In genomic region chr12:20212036-20212435, GRCh38 we compare ENCODE assay signal across 9 cellular contexts.
A peak's percentile ranks its signal among the peaks of the same experiment; 100 is the strongest.
DNase-seq lines count a peak whose midpoint lies in the region; ATAC-seq and TF ChIP-seq lines count a peak whose summit lies in the region.
"Had no signal": no experiment of that assay in that cellular context is flagged by ENCODE, and none has a peak within 500 bp of the region (broad histone marks: within the 10 kb centered on the region; RNA-seq: fewer than 3 reads in every experiment).

No MANE protein-coding gene starts in this region.

- peak overlapping the region; percentile 78 for H3K27ac Mint-ChIP-seq in Calu3 (ENCODE audit: unreplicated experiment)
- no peak overlapping the region for H3K27ac Mint-ChIP-seq in activated CD4-positive, alpha-beta memory T cell treated with anti-CD3 and anti-CD28 coated beads for 36 hours

- no peak overlapping the region for H3K23ac ChIP-seq in trophoblast cell (ENCODE audit: low read length)

- H3K79me1 ChIP-seq in trophoblast cell (ENCODE audit: low read length), result peaks cover 18% of the 10 kb centered on the region

- H3K36me3 Mint-ChIP-seq in Calu3 (ENCODE audit: insufficient read depth, unreplicated experiment), result peaks cover 5% of the 10 kb centered on the region
- H3K36me3 Mint-ChIP-seq in activated CD4-positive, alpha-beta memory T cell treated with anti-CD3 and anti-CD28 coated beads for 36 hours, result no peaks in the 10 kb centered on the region
- H3K36me3 Mint-ChIP-seq: naive B cell had no signal

- H3K27me3 ChIP-seq in SJCRH30 (no peaks in the 10 kb centered on the region), fibroblast of lung (ENCODE audit: control insufficient read depth, insufficient read depth, low read length) (no peaks in the 10 kb centered on the region), trophoblast cell (ENCODE audit: insufficient read depth, low read length) (no peaks in the 10 kb centered on the region)

- no peak overlapping the region for H3K18ac ChIP-seq in trophoblast cell (ENCODE audit: low read length)

- H3K79me2 ChIP-seq in fibroblast of lung (ENCODE audit: control insufficient read depth, insufficient read depth, low read length) (no peaks in the 10 kb centered on the region), trophoblast cell (ENCODE audit: control insufficient read depth, insufficient read depth, low read length, poor library complexity) (no peaks in the 10 kb centered on the region)

- H2BK12ac ChIP-seq in trophoblast cell (ENCODE audit: low read length), result no peak overlapping the region

- peak overlapping the region; percentile 44 for H2BK5ac ChIP-seq in trophoblast cell (ENCODE audit: low read depth, low read length, poor library complexity)

- no peak overlapping the region for H2AFZ ChIP-seq in fibroblast of lung (ENCODE audit: low read length)
- no peak overlapping the region for H2AFZ ChIP-seq in trophoblast cell (ENCODE audit: insufficient read depth, low read length, poor library complexity)

- H3K27ac ChIP-seq in SJCRH30 (peak overlapping the region; percentile 95), fibroblast of lung (ENCODE audit: insufficient read depth, low read length) (peak overlapping the region; percentile 30), trophoblast cell (ENCODE audit: low read depth, low read length) (peak overlapping the region; percentile 92)

- DNase-seq in Calu3 (no peak), SJCRH30 (peak in 1 of 2 experiments; percentile 34), fibroblast of lung (ENCODE audit: low read depth in 2 of 2) (peak; percentile 73 to 75), trophoblast cell (no peak), mucosa of descending colon (no peak)
- DNase-seq in activated CD4-positive, alpha-beta memory T cell treated with anti-CD3 and anti-CD28 coated beads for 36 hours, result no peak
- DNase-seq: naive B cell had no signal

- H3K4me3 ChIP-seq in SJCRH30, result no peak overlapping the region
- H3K4me3 ChIP-seq in fibroblast of lung (replicated peaks in 1 of 4; ENCODE audit: control extremely low read depth in 1 of 4, insufficient read depth in 1 of 4, low read depth in 3 of 4, low read length in 4 of 4), result no peak overlapping the region
- H3K4me3 ChIP-seq in trophoblast cell (ENCODE audit: low read depth, low read length), result no peak overlapping the region
- no peak overlapping the region for H3K4me3 ChIP-seq in mucosa of descending colon

- H3K4me1 ChIP-seq in SJCRH30 (peaks cover 28% of the 10 kb centered on the region), fibroblast of lung (ENCODE audit: control insufficient read depth, extremely low read depth, insufficient read depth, low read length) (peaks cover 6% of the 10 kb centered on the region), trophoblast cell (ENCODE audit: control insufficient read depth in 1 of 2, insufficient read depth in 2 of 2, low read length in 2 of 2) (no peaks in the 10 kb centered on the region), mucosa of descending colon (ENCODE audit: low read depth) (peaks cover 18% of the 10 kb centered on the region)

- TF ChIP-seq CTCF in Calu3 (IDR thresholded peaks at IDR 0.05; ENCODE audit: unreplicated experiment), result no peak
- TF ChIP-seq CTCF in fibroblast of lung (conservative IDR thresholded peaks at IDR 0.05 in 1 of 2, IDR thresholded peaks at IDR 0.05 in 1 of 2; ENCODE audit: low read depth in 1 of 2, low read length in 2 of 2), result no peak
- no peak for TF ChIP-seq CTCF in mucosa of descending colon (IDR thresholded peaks at IDR 0.05)

- CTCF ChIA-PET in Calu3 (lab: Charles Lee), result interaction anchor here (0.7 kb wide), 1 partner anchor 103 kb away, joined by 5 read pairs; no protein-coding TSS in a partner anchor
- CTCF ChIA-PET in activated CD4-positive, alpha-beta memory T cell treated with anti-CD3 and anti-CD28 coated beads for 36 hours (lab: Charles Lee), result no interaction called here

- H3K9ac ChIP-seq in fibroblast of lung (ENCODE audit: insufficient read depth, low read length), result no peak overlapping the region
- H3K9ac ChIP-seq in trophoblast cell (ENCODE audit: low read length), result no peak overlapping the region

- no TSS peak for BruUV-seq in Calu3 (replicated peaks; lab: Mats Ljungman, UMichigan)

- H3K14ac ChIP-seq in trophoblast cell (ENCODE audit: low read length), result no peak overlapping the region

- H4K12ac ChIP-seq in trophoblast cell (ENCODE audit: low read depth, low read length), result no peak overlapping the region

- no peaks in the 10 kb centered on the region for H4K20me1 ChIP-seq in fibroblast of lung (ENCODE audit: control insufficient read depth, extremely low read depth, insufficient read depth, low read length)

- WGBS in trophoblast cell (ENCODE audit: extremely low coverage, insufficient coverage, insufficient read length), result no CpG with 5 or more reads among the region's 3 CpGs

- no peak overlapping the region for H2AK5ac ChIP-seq in trophoblast cell (ENCODE audit: low read length)

- no peak overlapping the region for H3K4me3 Mint-ChIP-seq in Calu3 (ENCODE audit: low read depth, unreplicated experiment)
- no peak overlapping the region for H3K4me3 Mint-ChIP-seq in activated CD4-positive, alpha-beta memory T cell treated with anti-CD3 and anti-CD28 coated beads for 36 hours
- H3K4me3 Mint-ChIP-seq: naive B cell had no signal

- peak overlapping the region; percentile 81 for H2BK120ac ChIP-seq in trophoblast cell (ENCODE audit: insufficient read depth, low read length, poor library complexity)

- H3K4me2 ChIP-seq in fibroblast of lung (ENCODE audit: extremely low read depth, insufficient read depth, low read length), result no peak overlapping the region
- no peak overlapping the region for H3K4me2 ChIP-seq in trophoblast cell (ENCODE audit: low read length)

- intact Hi-C loops in Calu3 (cut with micrococcal nuclease; ENCODE audit: unreplicated experiment), result loop anchor here (5.0 kb wide), 3 partner anchors 215 to 475 kb away; no protein-coding TSS in a partner anchor
- intact Hi-C loops in activated CD4-positive, alpha-beta memory T cell treated with anti-CD3 and anti-CD28 coated beads for 36 hours (cut with micrococcal nuclease), result no loop called here
- intact Hi-C loops in mucosa of descending colon (cut with DNase I, micrococcal nuclease), result loop anchor here in 1 of 2 donors (10.0 kb wide), 1 partner anchor 467 kb away; no protein-coding TSS in a partner anchor

- POLR2A ChIA-PET in activated CD4-positive, alpha-beta memory T cell treated with anti-CD3 and anti-CD28 coated beads for 36 hours (lab: Charles Lee), result no interaction called here

- peaks cover 11% of the 10 kb centered on the region for H3K9me3 Mint-ChIP-seq in Calu3 (ENCODE audit: low read depth, unreplicated experiment)
- no peaks in the 10 kb centered on the region for H3K9me3 Mint-ChIP-seq in activated CD4-positive, alpha-beta memory T cell treated with anti-CD3 and anti-CD28 coated beads for 36 hours

- no peak overlapping the region for H3K4ac ChIP-seq in trophoblast cell (ENCODE audit: low read depth, low read length)

- H4K91ac ChIP-seq in trophoblast cell (ENCODE audit: low read depth, low read length), result no peak overlapping the region

- H3K36me3 ChIP-seq in SJCRH30 (no peaks in the 10 kb centered on the region), fibroblast of lung (ENCODE audit: control insufficient read depth, insufficient read depth, low read length) (no peaks in the 10 kb centered on the region), trophoblast cell (ENCODE audit: control insufficient read depth in 1 of 2, insufficient read depth in 2 of 2, low read length in 2 of 2) (peaks cover 0 to under 1% of the 10 kb centered on the region in 2 experiments), mucosa of descending colon (ENCODE audit: low read depth) (no peaks in the 10 kb centered on the region)

- peaks cover 22% of the 10 kb centered on the region for H3K4me1 Mint-ChIP-seq in Calu3 (ENCODE audit: low read depth, unreplicated experiment)
- no peaks in the 10 kb centered on the region for H3K4me1 Mint-ChIP-seq in activated CD4-positive, alpha-beta memory T cell treated with anti-CD3 and anti-CD28 coated beads for 36 hours (ENCODE audit: low read depth)

- 0 out of 2 replicates have a peak, but pooled peaks cover 6% of the 10 kb centered on the region for H3K9me3 ChIP-seq in SJCRH30 (replicated peaks)
- no peaks in the 10 kb centered on the region for H3K9me3 ChIP-seq in fibroblast of lung (ENCODE audit: control insufficient read depth, insufficient read depth, low read depth, low read length)
- H3K9me3 ChIP-seq in trophoblast cell (ENCODE audit: insufficient read depth, low read depth, low read length), result no peaks in the 10 kb centered on the region
- H3K9me3 ChIP-seq in mucosa of descending colon, result no peaks in the 10 kb centered on the region

- ATAC-seq in HG03196 (IDR thresholded peaks at IDR 0.05; ENCODE audit: unreplicated experiment) (no peak), HG03460 (IDR thresholded peaks at IDR 0.05; ENCODE audit: unreplicated experiment) (no peak), mucosa of descending colon (no peak)

- H3K27me3 Mint-ChIP-seq in Calu3 (ENCODE audit: unreplicated experiment), result no peaks in the 10 kb centered on the region
- no peaks in the 10 kb centered on the region for H3K27me3 Mint-ChIP-seq in activated CD4-positive, alpha-beta memory T cell treated with anti-CD3 and anti-CD28 coated beads for 36 hours
- H3K27me3 Mint-ChIP-seq: naive B cell had no signal

- no peak overlapping the region for H4K8ac ChIP-seq in trophoblast cell (ENCODE audit: low read depth, low read length)

Comparison
In these comparisons a context has a peak if more than half of its experiments do, and no peak if none do; other contexts are left out.
1. DNase-seq: peak in fibroblast of lung (2 of 2); none in Calu3 (single experiment), trophoblast cell (0 of 2), activated CD4-positive, alpha-beta memory T cell treated with anti-CD3 and anti-CD28 coated beads for 36 hours (single experiment) and mucosa of descending colon (0 of 3).
2. H3K27ac ChIP-seq: peak in every context shown above with its lines; median percentile 95 in SJCRH30; 92 in trophoblast cell; 30 in fibroblast of lung.